In the genomic region with DNA sequence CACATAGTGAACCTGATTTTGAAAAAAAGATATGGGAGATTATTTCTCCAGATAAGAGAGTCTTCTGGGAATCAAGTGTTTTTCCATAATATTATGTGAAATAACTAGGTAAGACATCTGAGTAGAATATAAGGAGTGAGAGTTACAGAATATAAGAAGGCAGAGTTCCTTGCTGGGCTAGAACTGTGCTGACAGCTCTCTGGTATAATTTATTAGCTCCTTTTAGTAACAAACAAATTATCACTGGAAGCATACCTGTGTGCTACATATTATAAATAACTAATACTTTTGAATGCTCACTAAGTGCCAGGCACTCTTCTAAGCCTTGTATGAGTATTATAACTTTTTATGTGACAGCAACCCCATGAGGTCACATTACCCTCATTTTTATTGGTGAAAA, we compare ENCODE assay signal across 23 cellular contexts. TPM values are rescaled to one million over a fixed set of nuclear protein-coding genes. Genes with fewer than 3 reads are reported as not detected.
DNase-seq lines count a peak whose midpoint lies in the region; ATAC-seq, FAIRE-seq and TF ChIP-seq lines count a peak whose summit lies in the region.
"Had no signal": no experiment of that assay in that cellular context is flagged by ENCODE, and none has a peak within 500 bp of the region (broad histone marks: within the 10 kb centered on the region; RNA-seq: fewer than 3 reads in every experiment).

No MANE protein-coding gene starts in this region.

- no peaks in the 10 kb centered on the region for H3K27me3 ChIP-seq in K562 (ENCODE audit: control insufficient read depth in 2 of 2, insufficient read depth in 2 of 2, low read length in 2 of 2)
- H3K27me3 ChIP-seq in sigmoid colon: no peaks in the 10 kb centered on the region
- H3K27me3 ChIP-seq in mesenchymal stem cell (ENCODE audit: control insufficient read depth in 1 of 2, insufficient read depth in 1 of 2, low read length in 2 of 2): no peaks in the 10 kb centered on the region
- H3K27me3 ChIP-seq: tibial nerve had no signal

- H2BK5ac ChIP-seq in mesenchymal stem cell (ENCODE audit: low read depth, low read length, poor library complexity, severe bottlenecking): no peak overlapping the region

- no peak overlapping the region for H2AK5ac ChIP-seq in mesenchymal stem cell (ENCODE audit: low read length, severe bottlenecking)

- H3K36me3 ChIP-seq in KOPT-K1 (ENCODE audit: insufficient read depth, low read length) (no peaks in the 10 kb centered on the region), K562 (ENCODE audit: control insufficient read depth, insufficient read depth, low read length) (no peaks in the 10 kb centered on the region), sigmoid colon (no peaks in the 10 kb centered on the region), mesenchymal stem cell (ENCODE audit: control insufficient read depth in 1 of 2, insufficient read depth in 2 of 2, low read depth in 1 of 2, low read length in 2 of 2) (no peaks in the 10 kb centered on the region)
- H3K36me3 ChIP-seq: tibial nerve had no signal

- H3K23ac ChIP-seq in mesenchymal stem cell (ENCODE audit: low read length in 2 of 2): no peak overlapping the region

- DNase-seq in K562 (ENCODE audit: extremely low read depth in 1 of 4, low spot score in 3 of 4) (no peak), sigmoid colon (no peak), NCI-H524 treated with DMSO at 0.1 percent for 48 hours (lab: John Stamatoyannopoulos, UW) (no peak), mesenchymal stem cell (no peak), EL (no peak), occipital lobe (lab: John Stamatoyannopoulos, UW) (no peak)
- DNase-seq: activated CD4-positive, alpha-beta T cell treated with anti-CD3 and anti-CD28 coated beads for 48 hours; activated naive CD4-positive, alpha-beta T cell treated with anti-CD3 and anti-CD28 coated beads, Interleukin-2, amount 50 U/mL, for 16 hours; activated T-cell treated with anti-CD3 and anti-CD28 coated beads, Interleukin-2, amount 50 U/mL, for 72 hours; foreskin melanocyte; Kasumi-1; NCI-H1048; NCI-H187; SHP77; stimulated activated CD4-positive, alpha-beta T cell treated with anti-CD3 and anti-CD28 coated beads, Interleukin-2, amount 100 ng/mL, for 48 hours; stimulated activated naive CD4-positive, alpha-beta T cell; T-cell had no signal

- TF ChIP-seq POLR2A in K562 (conservative IDR thresholded peaks at IDR 0.05): no peak
- TF ChIP-seq POLR2A in sigmoid colon (IDR thresholded peaks at IDR 0.05): no peak

- H3K18ac ChIP-seq in mesenchymal stem cell (ENCODE audit: low read depth in 1 of 2, low read length in 2 of 2): no peak overlapping the region

- H3K9ac ChIP-seq in K562 (ENCODE audit: insufficient read depth in 1 of 2, low read depth in 2 of 2, low read length in 2 of 2): no peak overlapping the region
- H3K9ac ChIP-seq in mesenchymal stem cell (ENCODE audit: low read length): no peak overlapping the region

- no peaks in the 10 kb centered on the region for H4K20me1 ChIP-seq in K562 (replicated peaks; ENCODE audit: control insufficient read depth, insufficient read depth, low read length)

- H3K9me1 ChIP-seq in K562 (ENCODE audit: control insufficient read depth, insufficient read depth, low read length): no peaks in the 10 kb centered on the region

- H3K4me3 ChIP-seq in K562 (no peak overlapping the region), sigmoid colon (no peak overlapping the region), mesenchymal stem cell (ENCODE audit: insufficient read depth in 1 of 2, low read depth in 1 of 2, low read length in 2 of 2) (no peak overlapping the region)
- H3K4me3 ChIP-seq: tibial nerve had no signal

- H2AFZ ChIP-seq in K562 (ENCODE audit: low read depth, low read length) (no peak overlapping the region), mesenchymal stem cell (ENCODE audit: low read depth, low read length) (no peak overlapping the region)

- H3K4ac ChIP-seq in mesenchymal stem cell (ENCODE audit: low read depth in 1 of 2, low read length in 2 of 2): no peak overlapping the region

- H3K79me2 ChIP-seq in K562 (ENCODE audit: control insufficient read depth, insufficient read depth, low read length): no peaks in the 10 kb centered on the region

- H3K4me1 ChIP-seq in K562 (replicated peaks in 1 of 2; ENCODE audit: control insufficient read depth in 2 of 2, insufficient read depth in 2 of 2, low read length in 2 of 2) (peaks cover 5 to 6% of the 10 kb centered on the region in 2 experiments; a peak in 3 of 5 replicates), sigmoid colon (peaks cover 0 to 22% (median 18%) of the 10 kb centered on the region in 4 donors), mesenchymal stem cell (ENCODE audit: control insufficient read depth, insufficient read depth, low read depth, low read length) (peaks cover 3% of the 10 kb centered on the region)

- no peak overlapping the region for H2BK12ac ChIP-seq in mesenchymal stem cell (ENCODE audit: low read length in 2 of 2)

- no peak for FAIRE-seq in K562 (lab: Jason Lieb, UNC)
- FAIRE-seq: H54, TTC549 had no signal

- ATAC-seq in K562: no peak
- ATAC-seq: activated T-cell treated with anti-CD3 and anti-CD28 coated beads, Interleukin-2, amount 50 U/mL, for 72 hours; T-cell had no signal

- in situ Hi-C loops in K562 (cut with MboI): no loop called here

- POLR2A ChIA-PET in K562 (lab: Yijun Ruan, JAX): interaction anchor here (0.9 to 1.0 kb wide), 2 partner anchors 13 to 53 kb away, joined by 3 to 6 read pairs; no protein-coding TSS in a partner anchor

- no peak overlapping the region for H3K4me2 ChIP-seq in K562 (ENCODE audit: insufficient read depth, low read length)
- no peak overlapping the region for H3K4me2 ChIP-seq in mesenchymal stem cell (ENCODE audit: low read length, poor library complexity, severe bottlenecking)

- H3K9me3 ChIP-seq in KOPT-K1 (ENCODE audit: insufficient read depth, low read length, poor library complexity, severe bottlenecking): peaks cover 6% of the 10 kb centered on the region
- no peaks in the 10 kb centered on the region for H3K9me3 ChIP-seq in K562 (replicated peaks; ENCODE audit: control insufficient read depth, insufficient read depth, low read depth, low read length)
- no peaks in the 10 kb centered on the region for H3K9me3 ChIP-seq in sigmoid colon
- H3K9me3 ChIP-seq in mesenchymal stem cell (ENCODE audit: control insufficient read depth, low read length): no peaks in the 10 kb centered on the region
- H3K9me3 ChIP-seq: tibial nerve had no signal

- no peak overlapping the region for H2BK120ac ChIP-seq in mesenchymal stem cell (ENCODE audit: low read depth, low read length)

- no peak overlapping the region for H4K8ac ChIP-seq in mesenchymal stem cell (ENCODE audit: low read length)

- no peak overlapping the region for H2BK15ac ChIP-seq in mesenchymal stem cell (ENCODE audit: low read depth, poor library complexity, severe bottlenecking)

- CTCF ChIA-PET in K562 (lab: Yijun Ruan, JAX; ENCODE audit: low intra/inter-chr PET ratio): no interaction called here

- TF ChIP-seq CTCF in 22Rv1 (IDR thresholded peaks at IDR 0.05) (no peak), K562 (IDR thresholded peaks at IDR 0.05 in 2 of 3, conservative IDR thresholded peaks at IDR 0.05 in 1 of 3; ENCODE audit: insufficient read depth in 2 of 3, low read depth in 1 of 3, low read length in 3 of 3) (no peak), sigmoid colon (IDR thresholded peaks at IDR 0.05) (no peak)

- intact Hi-C loops in K562 (cut with micrococcal nuclease) (no loop called here), sigmoid colon (cut with DNase I) (no loop called here)

- 0 out of 2 replicates have a peak overlapping the region, but pooled peaks have one; percentile 2 for H3K27ac ChIP-seq in 22Rv1
- peak overlapping the region; percentile 25 for H3K27ac ChIP-seq in KOPT-K1 (ENCODE audit: low read depth, low read length, poor library complexity, severe bottlenecking)
- no peak overlapping the region for H3K27ac ChIP-seq in K562 (ENCODE audit: extremely low read depth, low read depth, low read length)
- peak overlapping the region; percentile 6 to 67 (median 62) for H3K27ac ChIP-seq in sigmoid colon
- H3K27ac ChIP-seq in mesenchymal stem cell (ENCODE audit: low read length, poor library complexity, severe bottlenecking): no peak overlapping the region

- no TSS peak for BruUV-seq in K562 (replicated peaks; lab: Mats Ljungman, UMichigan)

- no peak for TF ChIP-seq EP300 in K562 (IDR thresholded peaks at IDR 0.05; ENCODE audit: low read length)
- TF ChIP-seq EP300 in sigmoid colon (IDR thresholded peaks at IDR 0.05): no peak

- no peaks in the 10 kb centered on the region for H3K79me1 ChIP-seq in mesenchymal stem cell (replicated peaks; ENCODE audit: low read length, poor library complexity, severe bottlenecking)

- no peak overlapping the region for H4K91ac ChIP-seq in mesenchymal stem cell (ENCODE audit: low read length)

- no peak for TF ChIP-seq RAD21 in K562 (CRISPR knock-in tag; conservative IDR thresholded peaks at IDR 0.05 in 1 of 2, IDR thresholded peaks at IDR 0.05 in 1 of 2)

- no peak overlapping the region for H3K14ac ChIP-seq in mesenchymal stem cell (ENCODE audit: low read length in 2 of 2)

RNA-seq across cellular contexts. Expression of gene TNFSF10, which starts 18.9 kb away (rescaled TPM):
- not detected in 2 replicates for total RNA-seq in K562 (2011; cell fraction: chromatin; rRNA removed; ENCODE audit: low replicate concordance)
- 0.53 TPM in 1 of 2 replicates, not detected in the other for total RNA-seq in K562 (2011; cell fraction: nucleolus; rRNA removed)
- total RNA-seq in K562 (2011; cell fraction: nucleoplasm; rRNA removed): not detected in 2 replicates
- total RNA-seq in K562 (2014; rRNA removed) (0.33 TPM in 1 of 2 replicates, not detected in the other), K562 (2014; rRNA removed; fragmentation: Illumina TruSeq; extraction: Trizol) (0.33 and 0.35 TPM in 2 replicates), K562 (2015; rRNA removed; fragmentation: Illumina TruSeq; extraction: Trizol) (1.3 and 1.4 TPM in 2 replicates), K562 (2021) (0.13 and 0.36 TPM in 2 replicates), sigmoid colon (10 to 100 TPM; 17.9 to 36.4 (median 29.9) TPM), occipital lobe (4.7 TPM)
- polyA plus RNA-seq in K562 (2011; rRNA removed) (0.05 and 0.07 TPM in 2 replicates), K562 (2014; fragmentation: Illumina TruSeq; extraction: Trizol) (0.39 and 0.43 TPM in 2 replicates), K562 (2014; fragmentation: Nextera tagmentation; extraction: Ambion mirVana) (under 1 TPM; 0.21 TPM), K562 (2014; rRNA removed) (0.19 and 0.52 TPM in 2 replicates), sigmoid colon (10 to 100 TPM; 37.8 to 76.8 (median 51.1) TPM)
- polyA plus RNA-seq in K562 (2011; cell fraction: cytosol; rRNA removed): not detected in 2 replicates
- not detected in 2 replicates for polyA plus RNA-seq in K562 (2011; cell fraction: nucleus; rRNA removed)
- polyA plus RNA-seq in K562 (2012): 1.7 and 3.8 TPM in 2 replicates
- polyA minus RNA-seq in K562 (2011; rRNA and poly(A)+ RNA removed): not detected in 2 replicates
- polyA minus RNA-seq in K562 (2011; cell fraction: cytosol; rRNA and poly(A)+ RNA removed): not detected in 2 replicates
- polyA minus RNA-seq in K562 (2011; cell fraction: nucleus; rRNA and poly(A)+ RNA removed): not detected in 2 replicates
- polyA plus RNA-seq in mesenchymal stem cell (2013, experiment 1 of 2): 0.99 TPM
- 0.93 TPM for polyA plus RNA-seq in mesenchymal stem cell (2013, experiment 2 of 2)
- total RNA-seq: HT1080 had no signal

Comparison
In these comparisons a context has a peak if more than half of its experiments do, and no peak if none do; other contexts are left out.
1. H3K27ac ChIP-seq: peak in 22Rv1 (single experiment), KOPT-K1 (single experiment) and sigmoid colon (4 of 4); none in K562 (single experiment) and mesenchymal stem cell (single experiment).